Comparison of ENCODE assay signal across 27 cellular contexts in the genomic region with DNA sequence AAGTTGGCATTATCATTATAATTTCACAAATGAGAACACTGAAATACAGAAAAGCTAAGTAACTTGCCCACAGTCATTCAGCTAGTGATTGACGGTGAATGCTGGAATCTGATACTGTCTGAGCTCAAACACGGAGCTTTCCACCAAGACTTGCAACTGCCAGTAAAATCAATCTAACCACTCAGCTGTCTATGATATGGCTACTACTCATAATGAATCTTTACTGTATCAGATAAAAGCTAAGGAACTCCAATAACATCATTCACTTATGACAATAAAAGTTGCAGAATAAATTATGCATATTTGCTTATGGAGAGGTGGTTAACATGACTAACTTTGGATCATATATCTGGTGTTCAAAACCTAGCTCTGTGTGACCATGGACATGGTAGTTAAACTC.
"Had no signal": no experiment of that assay in that cellular context is flagged by ENCODE, and none has a peak within 500 bp of the region (broad histone marks: within the 10 kb centered on the region; RNA-seq: fewer than 3 reads in every experiment).

No MANE protein-coding gene starts in this region.

- DNase-seq: activated B cell treated with CpG ODN at 0.5 μM for 24 hours; activated CD4-positive, alpha-beta memory T cell treated with anti-CD3 and anti-CD28 coated beads for 36 hours; activated CD4-positive, alpha-beta T cell treated with anti-CD3 and anti-CD28 coated beads for 4 hours; activated CD4-positive, alpha-beta T cell treated with anti-CD3 and anti-CD28 coated beads, Interleukin-2, amount 10 ng/mL, durations not matched to agents 24 days and 14 days; activated CD4-positive, alpha-beta T cell treated with anti-CD3 and anti-CD28 coated beads, Interleukin-2, amount 50 U/mL, for 1 hour; activated CD4-positive, alpha-beta T cell treated with anti-CD3 and anti-CD28 coated beads, Interleukin-2, amount 50 U/mL, for 4 hours; activated CD4-positive, CD25-positive, alpha-beta regulatory T cell treated with anti-CD3 and anti-CD28 coated beads, Interleukin-2, amount 50 U/mL, for 72 hours; activated CD8-positive, alpha-beta memory T cell treated with anti-CD3 and anti-CD28 coated beads, Interleukin-2, amount 50 U/mL, for 4 hours; activated CD8-positive, alpha-beta T cell treated with anti-CD3 and anti-CD28 coated beads for 36 hours; activated effector memory CD4-positive, alpha-beta T cell treated with anti-CD3 and anti-CD28 coated beads, Interleukin-2, amount 50 U/mL, for 16 hours; activated gamma-delta T cell treated with Interleukin-2 at 50 U/mL for 16 hours; activated naive CD4-positive, alpha-beta T cell; activated naive CD4-positive, alpha-beta T cell treated with anti-CD3 and anti-CD28 coated beads for 36 hours; activated naive CD4-positive, alpha-beta T cell treated with anti-CD3 and anti-CD28 coated beads, Interleukin-2, amount 50 U/mL, for 16 hours; activated naive CD8-positive, alpha-beta T cell treated with anti-CD3 and anti-CD28 coated beads for 36 hours; activated T-cell treated with anti-CD3 and anti-CD28 coated beads for 4 hours; activated T-cell treated with anti-CD3 and anti-CD28 coated beads, Interleukin-2, amount 50 U/mL, for 1 hour; activated T-cell treated with anti-CD3 and anti-CD28 coated beads, Interleukin-2, amount 50 U/mL, for 4 hours; activated T-cell treated with anti-CD3 and anti-CD28 coated beads, Interleukin-2, amount 50 U/mL, for 72 hours; adrenal gland; amniotic stem cell; aorta; body of pancreas; brain microvascular endothelial cell; central memory CD4-positive, alpha-beta T cell; T-helper 2 cell; T-helper 9 cell had no signal
